19 cellular contexts compared by ENCODE assay signal in genomic region chr17:38739305-38739704, GRCh38. TPM values are rescaled to one million over a fixed set of nuclear protein-coding genes. Genes with fewer than 3 reads are reported as not detected.
DNase-seq lines count a peak whose midpoint lies in the region; ATAC-seq, FAIRE-seq and TF ChIP-seq lines count a peak whose summit lies in the region.
"Had no signal": no experiment of that assay in that cellular context is flagged by ENCODE, and none has a peak within 500 bp of the region (broad histone marks: within the 10 kb centered on the region; RNA-seq: fewer than 3 reads in every experiment).

No MANE protein-coding gene starts in this region.

- H3K27ac ChIP-seq in HepG2 (ENCODE audit: extremely low read length, insufficient read depth, low read length) = no peak overlapping the region
- H3K27ac ChIP-seq in right lobe of liver = no peak overlapping the region
- H3K27ac ChIP-seq: 22Rv1, A549, C4-2B, HL-60 had no signal

- H3K79me2 ChIP-seq in HepG2 (ENCODE audit: insufficient read depth, low read length) = peaks cover 47% of the 10 kb centered on the region

- ATAC-seq in HepG2 = no peak
- ATAC-seq in right lobe of liver = no peak
- peak; percentile 15 for ATAC-seq in mucosa of descending colon
- no peak for ATAC-seq in sciatic nerve
- ATAC-seq: A549 had no signal

- in situ Hi-C loops in HepG2 (cut with HindIII; ENCODE audit: extremely low pct_ligation_motif_present, low pct_unique_long_range_greater_than_20kb) = no loop called here

- TF ChIP-seq POLR2A in HepG2 (IDR thresholded peaks at IDR 0.05; ENCODE audit: insufficient read depth in 1 of 2, low read depth in 2 of 2, low read length in 2 of 2) (no peak; a peak in 1 of 4 replicates), right lobe of liver (IDR thresholded peaks at IDR 0.05) (no peak)

- H3K27me3 ChIP-seq in HepG2 (ENCODE audit: control insufficient read depth in 1 of 2, insufficient read depth in 2 of 2, low read length in 2 of 2) (no peaks in the 10 kb centered on the region), right lobe of liver (no peaks in the 10 kb centered on the region)

- DNase-seq in HepG2 (ENCODE audit: low spot score) (no peak), right lobe of liver (no peak), mucosa of descending colon (peak in 2 of 3 donors; percentile 31 to 60), NCI-H748 (lab: John Stamatoyannopoulos, UW; ENCODE audit: unreplicated experiment) (no peak), sciatic nerve (ENCODE audit: low spot score) (no peak)
- DNase-seq: AML-193; Caco-2; CD4-positive, alpha-beta T cell had no signal

- H3K4me1 ChIP-seq in HepG2 (ENCODE audit: insufficient read depth, low read length) (peaks cover 41% of the 10 kb centered on the region), right lobe of liver (peaks cover 0 to 18% (median 0%) of the 10 kb centered on the region in 4 donors), mucosa of descending colon (ENCODE audit: low read depth) (peaks cover 30% of the 10 kb centered on the region)
- H3K4me1 ChIP-seq: Caco-2, HAP-1 had no signal

- CTCF ChIA-PET in HepG2 (lab: Yijun Ruan, JAX; ENCODE audit: low intra/inter-chr PET ratio, low total read pairs) = no interaction called here

- TF ChIP-seq EP300 in HepG2 (IDR thresholded peaks at IDR 0.05; ENCODE audit: low read depth in 2 of 2, low read length in 2 of 2) (no peak), HepG2 (CRISPR knock-in tag; IDR thresholded peaks at IDR 0.05; ENCODE audit: borderline replicate concordance) (no peak)

- no peak for FAIRE-seq in HepG2 (lab: Jason Lieb, UNC)
- FAIRE-seq: A549, D721Med, G401.6, GM12891, GM19239, HTR-8/SVneo had no signal

- no TSS peak for BruUV-seq in HepG2 (replicated peaks; lab: Mats Ljungman, UMichigan)

- intact Hi-C loops in HepG2 (cut with micrococcal nuclease; ENCODE audit: unreplicated experiment) (no loop called here), right lobe of liver (cut with DNase I) (loop anchor here in 1 of 2 donors (5.0 kb wide), 1 partner anchor 57 kb away; no protein-coding TSS in a partner anchor), mucosa of descending colon (cut with DNase I, micrococcal nuclease) (loop anchor here (5.0 to 10.0 kb wide), 2 partner anchors 62 to 65 kb away; partner anchors contain the start of gene EPOP (in 1 of the 2)), sciatic nerve (cut with DNase I) (no loop called here)

- 93% methylated on average over 14 of the region's 14 CpGs for WGBS in HepG2 (ENCODE audit: low lambda C conversion rate)
- WGBS in right lobe of liver (ENCODE audit: insufficient coverage, low coverage, low lambda C conversion rate, missing lambda C conversion rate) = 81% methylated on average over 7 of the region's 14 CpGs

- TF ChIP-seq CTCF in HepG2 (CRISPR knock-in tag; IDR thresholded peaks at IDR 0.05) (no peak), right lobe of liver (IDR thresholded peaks at IDR 0.05) (no peak), mucosa of descending colon (IDR thresholded peaks at IDR 0.05) (no peak)

- H3K9me3 ChIP-seq in HepG2 (ENCODE audit: low read length) (no peaks in the 10 kb centered on the region), right lobe of liver (no peaks in the 10 kb centered on the region), mucosa of descending colon (no peaks in the 10 kb centered on the region)
- H3K9me3 ChIP-seq: A549, Caco-2, HAP-1 had no signal

- no peak overlapping the region for H3K9ac ChIP-seq in HepG2 (ENCODE audit: insufficient read depth, low read depth, low read length)

- H3K4me3 ChIP-seq in HepG2 (replicated peaks in 1 of 3; ENCODE audit: insufficient read depth in 1 of 3, low read depth in 2 of 3, low read length in 3 of 3) = no peak overlapping the region
- no peak overlapping the region for H3K4me3 ChIP-seq in right lobe of liver
- no peak overlapping the region for H3K4me3 ChIP-seq in mucosa of descending colon
- H3K4me3 ChIP-seq: A549, HAP-1 had no signal

- peaks cover 30 to 58% of the 10 kb centered on the region in 2 experiments for H3K36me3 ChIP-seq in HepG2 (replicated peaks in 1 of 2; ENCODE audit: control insufficient read depth in 1 of 2, insufficient read depth in 2 of 2, low read length in 2 of 2)
- H3K36me3 ChIP-seq in right lobe of liver = no peaks in the 10 kb centered on the region
- no peaks in the 10 kb centered on the region for H3K36me3 ChIP-seq in mucosa of descending colon (ENCODE audit: low read depth)

- no peak for TF ChIP-seq RAD21 in HepG2 (CRISPR knock-in tag; IDR thresholded peaks at IDR 0.05)

- peaks cover 38% of the 10 kb centered on the region for H4K20me1 ChIP-seq in HepG2 (ENCODE audit: insufficient read depth, low read length)

- H3K4me2 ChIP-seq in HepG2 (ENCODE audit: low read depth, low read length) = no peak overlapping the region
- H3K4me2 ChIP-seq: A549 had no signal

- H2AFZ ChIP-seq in HepG2 (ENCODE audit: low read length) = no peak overlapping the region

- POLR2A ChIA-PET in HepG2 (lab: Yijun Ruan, JAX) = no interaction called here

RNA-seq across cellular contexts. Expression of gene PCGF2, which starts 8.8 kb away (rescaled TPM):
- total RNA-seq in HepG2 (2016; rRNA removed; fragmentation: Illumina TruSeq; extraction: Trizol) = 11.6 and 11.7 TPM in 2 replicates
- 12.6 and 19.2 TPM in 2 replicates for total RNA-seq in HepG2 (2016; cell fraction: cytosol; rRNA removed; fragmentation: Illumina TruSeq; extraction: Trizol; ENCODE audit: low read depth)
- total RNA-seq in HepG2 (2016; cell fraction: insoluble cytoplasmic fraction; rRNA removed; fragmentation: Illumina TruSeq; extraction: Trizol) = 8.9 and 11.5 TPM in 2 replicates
- total RNA-seq in HepG2 (2016; cell fraction: membrane; rRNA removed; fragmentation: Illumina TruSeq; extraction: Trizol) = 33.3 and 35.3 TPM in 2 replicates
- total RNA-seq in HepG2 (2016; cell fraction: nucleus; rRNA removed; fragmentation: Illumina TruSeq; extraction: Trizol) = 13.3 and 14.9 TPM in 2 replicates
- polyA plus RNA-seq in HepG2 (2011; rRNA removed) = 29.4 and 30.6 TPM in 2 replicates
- 18.7 and 30.8 TPM in 2 replicates for polyA plus RNA-seq in HepG2 (2011; cell fraction: cytosol; rRNA removed)
- 53.9 and 68.1 TPM in 2 replicates for polyA plus RNA-seq in HepG2 (2011; cell fraction: nucleus; rRNA removed)
- 32.6 and 40.9 TPM in 2 replicates for polyA plus RNA-seq in HepG2 (2012)
- polyA plus RNA-seq in HepG2 (2016; cell fraction: cytosol; fragmentation: Illumina TruSeq; extraction: Trizol; ENCODE audit: low read depth) = 194 and 224 TPM in 2 replicates
- polyA plus RNA-seq in HepG2 (2016; cell fraction: insoluble cytoplasmic fraction; fragmentation: Illumina TruSeq; extraction: Trizol; ENCODE audit: low read depth) = 44.1 and 62.1 TPM in 2 replicates
- 209 and 253 TPM in 2 replicates for polyA plus RNA-seq in HepG2 (2016; cell fraction: membrane; fragmentation: Illumina TruSeq; extraction: Trizol; ENCODE audit: low read depth)
- polyA plus RNA-seq in HepG2 (2016; cell fraction: nucleus; fragmentation: Illumina TruSeq; extraction: Trizol; ENCODE audit: insufficient read depth, low read depth) = 85.1 and 95.0 TPM in 2 replicates
- 11.1 and 38.8 TPM in 2 replicates for polyA minus RNA-seq in HepG2 (2011; rRNA and poly(A)+ RNA removed; ENCODE audit: low replicate concordance)
- polyA minus RNA-seq in HepG2 (2011; cell fraction: cytosol; rRNA and poly(A)+ RNA removed) = 30.5 and 32.4 TPM in 2 replicates
- 13.9 and 14.2 TPM in 2 replicates for polyA minus RNA-seq in HepG2 (2011; cell fraction: nucleus; rRNA and poly(A)+ RNA removed)
- 1 to 10 TPM; 1.7 to 8.0 (median 3.9) TPM for total RNA-seq in right lobe of liver
- 10 to 100 TPM; 23.8 to 30.7 (median 25.5) TPM for total RNA-seq in mucosa of descending colon
- 56.2 TPM for total RNA-seq in sciatic nerve
- total RNA-seq: CD4-positive, alpha-beta T cell had no signal
- polyA plus RNA-seq: IgD-negative memory B cell had no signal

RNA-seq across cellular contexts. Expression of gene CISD3, which starts 9.2 kb away (rescaled TPM):
- 34.1 and 42.6 TPM in 2 replicates for total RNA-seq in HepG2 (2016; rRNA removed; fragmentation: Illumina TruSeq; extraction: Trizol)
- total RNA-seq in HepG2 (2016; cell fraction: cytosol; rRNA removed; fragmentation: Illumina TruSeq; extraction: Trizol; ENCODE audit: low read depth) = 64.2 and 89.3 TPM in 2 replicates
- total RNA-seq in HepG2 (2016; cell fraction: insoluble cytoplasmic fraction; rRNA removed; fragmentation: Illumina TruSeq; extraction: Trizol) = 38.9 and 39.2 TPM in 2 replicates
- total RNA-seq in HepG2 (2016; cell fraction: membrane; rRNA removed; fragmentation: Illumina TruSeq; extraction: Trizol) = 72.8 and 92.2 TPM in 2 replicates
- total RNA-seq in HepG2 (2016; cell fraction: nucleus; rRNA removed; fragmentation: Illumina TruSeq; extraction: Trizol) = 12.0 and 15.5 TPM in 2 replicates
- 30.0 and 34.9 TPM in 2 replicates for polyA plus RNA-seq in HepG2 (2011; rRNA removed)
- 15.0 and 24.9 TPM in 2 replicates for polyA plus RNA-seq in HepG2 (2011; cell fraction: cytosol; rRNA removed)
- 10.7 and 11.5 TPM in 2 replicates for polyA plus RNA-seq in HepG2 (2011; cell fraction: nucleus; rRNA removed)
- polyA plus RNA-seq in HepG2 (2012) = 34.2 TPM in 2 replicates
- 183 and 249 TPM in 2 replicates for polyA plus RNA-seq in HepG2 (2016; cell fraction: cytosol; fragmentation: Illumina TruSeq; extraction: Trizol; ENCODE audit: low read depth)
- 69.7 and 77.8 TPM in 2 replicates for polyA plus RNA-seq in HepG2 (2016; cell fraction: insoluble cytoplasmic fraction; fragmentation: Illumina TruSeq; extraction: Trizol; ENCODE audit: low read depth)
- 135 and 168 TPM in 2 replicates for polyA plus RNA-seq in HepG2 (2016; cell fraction: membrane; fragmentation: Illumina TruSeq; extraction: Trizol; ENCODE audit: low read depth)
- polyA plus RNA-seq in HepG2 (2016; cell fraction: nucleus; fragmentation: Illumina TruSeq; extraction: Trizol; ENCODE audit: insufficient read depth, low read depth) = 46.2 and 46.8 TPM in 2 replicates
- polyA minus RNA-seq in HepG2 (2011; rRNA and poly(A)+ RNA removed; ENCODE audit: low replicate concordance) = 16.1 and 27.0 TPM in 2 replicates
- polyA minus RNA-seq in HepG2 (2011; cell fraction: cytosol; rRNA and poly(A)+ RNA removed) = 7.2 and 7.7 TPM in 2 replicates
- polyA minus RNA-seq in HepG2 (2011; cell fraction: nucleus; rRNA and poly(A)+ RNA removed) = 7.1 and 8.1 TPM in 2 replicates
- total RNA-seq in right lobe of liver = 10 to 100 TPM; 34.2 to 88.1 (median 55.1) TPM
- 100 to 1,000 TPM in 1 of 3 donors, 10 to 100 TPM in 2; 60.8 to 101 (median 91.8) TPM for total RNA-seq in mucosa of descending colon
- 17.3 TPM for total RNA-seq in sciatic nerve

RNA-seq across cellular contexts. Expression of gene PSMB3, which starts 13.2 kb away (rescaled TPM):
- 517 and 688 TPM in 2 replicates for total RNA-seq in HepG2 (2016; rRNA removed; fragmentation: Illumina TruSeq; extraction: Trizol)
- total RNA-seq in HepG2 (2016; cell fraction: cytosol; rRNA removed; fragmentation: Illumina TruSeq; extraction: Trizol; ENCODE audit: low read depth) = 265 and 305 TPM in 2 replicates
- 517 and 718 TPM in 2 replicates for total RNA-seq in HepG2 (2016; cell fraction: insoluble cytoplasmic fraction; rRNA removed; fragmentation: Illumina TruSeq; extraction: Trizol)
- total RNA-seq in HepG2 (2016; cell fraction: membrane; rRNA removed; fragmentation: Illumina TruSeq; extraction: Trizol) = 175 and 189 TPM in 2 replicates
- 146 and 163 TPM in 2 replicates for total RNA-seq in HepG2 (2016; cell fraction: nucleus; rRNA removed; fragmentation: Illumina TruSeq; extraction: Trizol)
- polyA plus RNA-seq in HepG2 (2011; rRNA removed) = 317 and 366 TPM in 2 replicates
- 470 and 640 TPM in 2 replicates for polyA plus RNA-seq in HepG2 (2011; cell fraction: cytosol; rRNA removed)
- 121 and 122 TPM in 2 replicates for polyA plus RNA-seq in HepG2 (2011; cell fraction: nucleus; rRNA removed)
- polyA plus RNA-seq in HepG2 (2012) = 167 and 213 TPM in 2 replicates
- 206 and 222 TPM in 2 replicates for polyA plus RNA-seq in HepG2 (2016; cell fraction: cytosol; fragmentation: Illumina TruSeq; extraction: Trizol; ENCODE audit: low read depth)
- polyA plus RNA-seq in HepG2 (2016; cell fraction: insoluble cytoplasmic fraction; fragmentation: Illumina TruSeq; extraction: Trizol; ENCODE audit: low read depth) = 578 and 618 TPM in 2 replicates
- polyA plus RNA-seq in HepG2 (2016; cell fraction: membrane; fragmentation: Illumina TruSeq; extraction: Trizol; ENCODE audit: low read depth) = 134 and 136 TPM in 2 replicates
- polyA plus RNA-seq in HepG2 (2016; cell fraction: nucleus; fragmentation: Illumina TruSeq; extraction: Trizol; ENCODE audit: insufficient read depth, low read depth) = 227 and 228 TPM in 2 replicates
- polyA minus RNA-seq in HepG2 (2011; rRNA and poly(A)+ RNA removed; ENCODE audit: low replicate concordance) = 383 and 657 TPM in 2 replicates
- polyA minus RNA-seq in HepG2 (2011; cell fraction: cytosol; rRNA and poly(A)+ RNA removed) = 84.9 and 103 TPM in 2 replicates
- polyA minus RNA-seq in HepG2 (2011; cell fraction: nucleus; rRNA and poly(A)+ RNA removed) = 32.9 and 35.0 TPM in 2 replicates
- 100 to 1,000 TPM in 5 of 6 experiments, 10 to 100 TPM in 1; 85.2 to 183 (median 120) TPM for total RNA-seq in right lobe of liver
- total RNA-seq in mucosa of descending colon = 100 to 1,000 TPM; 129 to 197 (median 145) TPM
- 84.8 TPM for total RNA-seq in sciatic nerve

RNA-seq across cellular contexts. Expression of gene MLLT6, which starts 34.2 kb away (rescaled TPM):
- 27.6 and 50.7 TPM in 2 replicates for total RNA-seq in HepG2 (2016; rRNA removed; fragmentation: Illumina TruSeq; extraction: Trizol)
- total RNA-seq in HepG2 (2016; cell fraction: cytosol; rRNA removed; fragmentation: Illumina TruSeq; extraction: Trizol; ENCODE audit: low read depth) = 41.1 and 41.6 TPM in 2 replicates
- 23.9 and 54.9 TPM in 2 replicates for total RNA-seq in HepG2 (2016; cell fraction: insoluble cytoplasmic fraction; rRNA removed; fragmentation: Illumina TruSeq; extraction: Trizol)
- 44.6 and 48.3 TPM in 2 replicates for total RNA-seq in HepG2 (2016; cell fraction: membrane; rRNA removed; fragmentation: Illumina TruSeq; extraction: Trizol)
- total RNA-seq in HepG2 (2016; cell fraction: nucleus; rRNA removed; fragmentation: Illumina TruSeq; extraction: Trizol) = 51.1 and 58.3 TPM in 2 replicates
- polyA plus RNA-seq in HepG2 (2011; rRNA removed) = 69.5 TPM in 2 replicates
- polyA plus RNA-seq in HepG2 (2011; cell fraction: cytosol; rRNA removed) = 20.9 and 26.0 TPM in 2 replicates
- 261 and 305 TPM in 2 replicates for polyA plus RNA-seq in HepG2 (2011; cell fraction: nucleus; rRNA removed)
- 56.0 and 70.4 TPM in 2 replicates for polyA plus RNA-seq in HepG2 (2012)
- 2.1 and 3.2 TPM in 2 replicates for polyA plus RNA-seq in HepG2 (2016; cell fraction: cytosol; fragmentation: Illumina TruSeq; extraction: Trizol; ENCODE audit: low read depth)
- 25.3 and 28.2 TPM in 2 replicates for polyA plus RNA-seq in HepG2 (2016; cell fraction: insoluble cytoplasmic fraction; fragmentation: Illumina TruSeq; extraction: Trizol; ENCODE audit: low read depth)
- polyA plus RNA-seq in HepG2 (2016; cell fraction: membrane; fragmentation: Illumina TruSeq; extraction: Trizol; ENCODE audit: low read depth) = 10.7 and 10.9 TPM in 2 replicates
- 142 and 147 TPM in 2 replicates for polyA plus RNA-seq in HepG2 (2016; cell fraction: nucleus; fragmentation: Illumina TruSeq; extraction: Trizol; ENCODE audit: insufficient read depth, low read depth)
- 89.8 and 99.9 TPM in 2 replicates for polyA minus RNA-seq in HepG2 (2011; rRNA and poly(A)+ RNA removed; ENCODE audit: low replicate concordance)
- polyA minus RNA-seq in HepG2 (2011; cell fraction: cytosol; rRNA and poly(A)+ RNA removed) = 29.2 and 32.2 TPM in 2 replicates
- polyA minus RNA-seq in HepG2 (2011; cell fraction: nucleus; rRNA and poly(A)+ RNA removed) = 156 and 194 TPM in 2 replicates
- total RNA-seq in right lobe of liver = 10 to 100 TPM; 10.1 to 30.9 (median 25.6) TPM
- total RNA-seq in mucosa of descending colon = 100 to 1,000 TPM in 2 of 3 donors, 10 to 100 TPM in 1; 90.1 to 164 (median 112) TPM
- total RNA-seq in sciatic nerve = 202 TPM

Comparison
In these comparisons a context has a peak if more than half of its experiments do, and no peak if none do; other contexts are left out.
1. DNase-seq: peak in mucosa of descending colon (2 of 3); none in HepG2 (single experiment), right lobe of liver (0 of 3), NCI-H748 (single experiment) and sciatic nerve (single experiment).
2. intact Hi-C loops: an anchor here in mucosa of descending colon (5.0 to 10.0 kb wide); none called in HepG2 and sciatic nerve.